Comparison of ENCODE assay signal across 14 cellular contexts in the genomic region with DNA sequence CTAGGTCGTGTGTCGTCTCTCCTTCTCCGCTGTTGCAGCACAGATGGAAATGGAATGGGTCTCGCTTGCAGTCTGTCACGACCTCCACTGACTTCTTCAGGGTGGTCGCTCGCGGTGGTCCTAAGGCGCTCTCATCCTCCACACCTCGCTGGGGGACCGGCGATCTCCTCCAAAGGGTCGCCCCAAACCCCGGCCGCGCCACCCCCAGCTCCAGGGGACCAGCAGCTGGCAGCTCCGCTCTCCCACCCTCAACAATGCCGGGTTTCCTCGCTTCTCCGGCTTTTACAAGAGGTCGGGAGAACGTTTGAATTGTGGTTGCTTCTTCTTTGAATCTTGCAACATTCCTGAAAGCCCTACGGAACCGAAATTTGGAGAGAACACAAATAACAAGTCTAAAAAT.
"Had no signal": no experiment of that assay in that cellular context is flagged by ENCODE, and none has a peak within 500 bp of the region (broad histone marks: within the 10 kb centered on the region; RNA-seq: fewer than 3 reads in every experiment).

No MANE protein-coding gene starts in this region.

- H3K4me3 Mint-ChIP-seq: activated CD4-positive, alpha-beta T cell treated with anti-CD3 and anti-CD28 coated beads, Interleukin-2, amount 10 ng/mL, durations not matched to agents 7 days and 5 days; activated naive CD8-positive, alpha-beta T cell treated with anti-CD3 and anti-CD28 coated beads for 36 hours; brain; effector memory CD8-positive, alpha-beta T cell; neural progenitor cell; stimulated activated naive CD8-positive, alpha-beta T cell treated with anti-CD3 and anti-CD28 coated beads, Interleukin-15, amount 100 ng/mL, for 72 hours; T-helper 2 cell treated with Interferon-gamma antibody and Interleukin-4, amounts not matched to agents 5 μg/mL and 100 μg/mL, for 36 hours had no signal

- H3K4me1 ChIP-seq: neural progenitor cell, upper lobe of right lung had no signal

- H3K4me1 Mint-ChIP-seq: activated CD4-positive, alpha-beta T cell treated with anti-CD3 and anti-CD28 coated beads, Interleukin-2, amount 10 ng/mL, durations not matched to agents 7 days and 5 days; activated naive CD8-positive, alpha-beta T cell treated with anti-CD3 and anti-CD28 coated beads for 36 hours; stimulated activated naive CD8-positive, alpha-beta T cell treated with anti-CD3 and anti-CD28 coated beads, Interleukin-15, amount 100 ng/mL, for 72 hours had no signal

- DNase-seq: activated CD4-positive, alpha-beta T cell treated with anti-CD3 and anti-CD28 coated beads, Interleukin-2, amount 10 ng/mL, durations not matched to agents 7 days and 5 days; activated CD8-positive, alpha-beta memory T cell treated with anti-CD3 and anti-CD28 coated beads, Interleukin-2, amount 50 U/mL, for 48 hours; activated naive CD8-positive, alpha-beta T cell treated with anti-CD3 and anti-CD28 coated beads for 36 hours; central memory CD4-positive, alpha-beta T cell; effector memory CD8-positive, alpha-beta T cell; ovary; stimulated activated CD4-positive, alpha-beta T cell treated with anti-CD3 and anti-CD28 coated beads, Interleukin-1b, Interleukin-23, amount 100 ng/mL, for 48 hours; stimulated activated naive CD8-positive, alpha-beta T cell treated with anti-CD3 and anti-CD28 coated beads, Interleukin-15, amount 100 ng/mL, for 72 hours; upper lobe of right lung had no signal

- ATAC-seq: effector memory CD8-positive, alpha-beta T cell; left colon; stimulated activated naive CD8-positive, alpha-beta T cell treated with anti-CD3 and anti-CD28 coated beads, Interleukin-15, amount 100 ng/mL, for 72 hours; upper lobe of right lung had no signal

- H3K9ac ChIP-seq: neural progenitor cell had no signal

- H3K27ac ChIP-seq: neural progenitor cell, ovary, upper lobe of right lung had no signal

- H3K27me3 ChIP-seq: neural progenitor cell, ovary, upper lobe of right lung had no signal

- H3K27ac Mint-ChIP-seq: activated CD4-positive, alpha-beta T cell treated with anti-CD3 and anti-CD28 coated beads, Interleukin-2, amount 10 ng/mL, durations not matched to agents 7 days and 5 days; activated naive CD8-positive, alpha-beta T cell treated with anti-CD3 and anti-CD28 coated beads for 36 hours; brain; effector memory CD8-positive, alpha-beta T cell; neural progenitor cell; stimulated activated naive CD8-positive, alpha-beta T cell treated with anti-CD3 and anti-CD28 coated beads, Interleukin-15, amount 100 ng/mL, for 72 hours; T-helper 2 cell treated with Interferon-gamma antibody and Interleukin-4, amounts not matched to agents 5 μg/mL and 100 μg/mL, for 36 hours had no signal

- H3K4me3 ChIP-seq: lung, neural progenitor cell, ovary, upper lobe of right lung had no signal

- H3K9me3 ChIP-seq: ovary, upper lobe of right lung had no signal

- H3K9me3 Mint-ChIP-seq: activated CD4-positive, alpha-beta T cell treated with anti-CD3 and anti-CD28 coated beads, Interleukin-2, amount 10 ng/mL, durations not matched to agents 7 days and 5 days; effector memory CD8-positive, alpha-beta T cell; stimulated activated naive CD8-positive, alpha-beta T cell treated with anti-CD3 and anti-CD28 coated beads, Interleukin-15, amount 100 ng/mL, for 72 hours had no signal

- H3K27me3 Mint-ChIP-seq: activated naive CD8-positive, alpha-beta T cell treated with anti-CD3 and anti-CD28 coated beads for 36 hours; brain; stimulated activated naive CD8-positive, alpha-beta T cell treated with anti-CD3 and anti-CD28 coated beads, Interleukin-15, amount 100 ng/mL, for 72 hours had no signal

- H3K36me3 Mint-ChIP-seq: activated naive CD8-positive, alpha-beta T cell treated with anti-CD3 and anti-CD28 coated beads for 36 hours; neural progenitor cell had no signal

- H3K36me3 ChIP-seq: neural progenitor cell, ovary, upper lobe of right lung had no signal
